Comparison of ENCODE assay signal across 13 cellular contexts in the genomic region with DNA sequence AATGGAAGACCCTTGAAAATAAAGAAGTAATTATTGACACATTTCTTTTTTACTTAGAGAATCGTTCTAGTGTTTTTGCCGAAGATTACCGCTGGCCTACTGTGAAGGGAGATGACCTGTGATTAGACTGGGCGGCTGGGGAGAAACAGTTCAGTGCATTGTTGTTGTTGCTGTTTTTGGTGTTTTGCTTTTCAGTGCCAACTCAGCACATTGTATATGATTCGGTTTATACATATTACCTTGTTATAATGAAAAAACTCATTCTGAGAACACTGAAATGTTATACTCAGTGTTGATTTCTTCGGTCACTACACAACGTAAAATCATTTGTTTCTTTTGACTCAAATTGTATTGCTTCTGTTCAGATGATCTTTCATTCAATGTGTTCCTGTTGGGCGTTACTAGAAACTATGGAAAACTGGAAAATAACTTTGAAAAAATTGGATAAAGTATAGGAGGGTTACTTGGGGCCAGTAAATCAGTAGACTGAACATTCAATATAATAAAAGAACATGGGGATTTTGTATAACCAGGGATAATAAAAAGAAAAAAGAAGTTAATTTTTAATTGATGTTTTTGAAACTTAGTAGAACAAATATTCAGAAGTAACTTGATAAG. TPM values are rescaled to one million over a fixed set of nuclear protein-coding genes. Genes with fewer than 3 reads are reported as not detected.
DNase-seq lines count a peak whose midpoint lies in the region; ATAC-seq, FAIRE-seq and TF ChIP-seq lines count a peak whose summit lies in the region.
"Had no signal": no experiment of that assay in that cellular context is flagged by ENCODE, and none has a peak within 500 bp of the region (broad histone marks: within the 10 kb centered on the region; RNA-seq: fewer than 3 reads in every experiment).

No MANE protein-coding gene starts in this region.

- BruUV-seq in OCI-LY7 (replicated peaks; lab: Mats Ljungman, UMichigan): no TSS peak

- peak overlapping the region; percentile 91 for H3K4me2 ChIP-seq in OCI-LY7 (ENCODE audit: low read length)

- H3K9ac ChIP-seq in endodermal cell (ENCODE audit: extremely low read depth, low read length, poor library complexity, severe bottlenecking): no peak overlapping the region

- H3K9me3 ChIP-seq in OCI-LY7 (ENCODE audit: low read length) (no peaks in the 10 kb centered on the region), endodermal cell (ENCODE audit: control insufficient read depth, low read length) (no peaks in the 10 kb centered on the region)
- H3K9me3 ChIP-seq: left lung had no signal

- peak overlapping the region; percentile 96 for H3K4me3 Mint-ChIP-seq in stimulated activated naive CD8-positive, alpha-beta T cell treated with anti-CD3 and anti-CD28 coated beads, Interleukin-15, Interleukin-2, amounts not matched to agents 100 ng/mL and 50 ng/mL, for 24 hours
- H3K4me3 Mint-ChIP-seq in endodermal cell: peak overlapping the region; percentile 94

- H3K36me3 ChIP-seq in OCI-LY7 (ENCODE audit: insufficient read depth, low read length): peaks cover 36% of the 10 kb centered on the region
- peaks cover 8% of the 10 kb centered on the region for H3K36me3 ChIP-seq in endodermal cell (ENCODE audit: control insufficient read depth, insufficient read depth, low read length)
- H3K36me3 ChIP-seq: left lung had no signal

- ATAC-seq in stimulated activated naive CD8-positive, alpha-beta T cell treated with anti-CD3 and anti-CD28 coated beads, Interleukin-15, Interleukin-2, amounts not matched to agents 100 U/mL and 50 U/mL, for 24 hours: no peak
- ATAC-seq: left lung had no signal

- peaks cover 32% of the 10 kb centered on the region for H4K20me1 ChIP-seq in OCI-LY7 (ENCODE audit: insufficient read depth, low read length)

- H3K4me1 Mint-ChIP-seq in stimulated activated naive CD8-positive, alpha-beta T cell treated with anti-CD3 and anti-CD28 coated beads, Interleukin-15, Interleukin-2, amounts not matched to agents 100 ng/mL and 50 ng/mL, for 24 hours (ENCODE audit: low read depth): peaks cover 79% of the 10 kb centered on the region
- peaks cover 51% of the 10 kb centered on the region for H3K4me1 Mint-ChIP-seq in endodermal cell

- H3K9me2 ChIP-seq in OCI-LY7 (ENCODE audit: insufficient read depth, low read length): no peaks in the 10 kb centered on the region

- H3K27me3 Mint-ChIP-seq in stimulated activated naive CD8-positive, alpha-beta T cell treated with anti-CD3 and anti-CD28 coated beads, Interleukin-15, Interleukin-2, amounts not matched to agents 100 ng/mL and 50 ng/mL, for 24 hours: no peaks in the 10 kb centered on the region
- no peaks in the 10 kb centered on the region for H3K27me3 Mint-ChIP-seq in endodermal cell (ENCODE audit: insufficient read depth)

- intact Hi-C loops in OCI-LY7 (cut with micrococcal nuclease; ENCODE audit: unreplicated experiment): loop anchor here (5.0 kb wide), 1 partner anchor 54 kb away; no protein-coding TSS in a partner anchor

- H3K4me1 ChIP-seq in OCI-LY7 (ENCODE audit: insufficient read depth, low read length, poor library complexity, severe bottlenecking) (peaks cover 61% of the 10 kb centered on the region), endodermal cell (ENCODE audit: control insufficient read depth, insufficient read depth, low read length) (peaks cover 7% of the 10 kb centered on the region)

- WGBS in endodermal cell (ENCODE audit: insufficient coverage in 1 of 2, insufficient read length in 1 of 2), 2 experiments: 86 to 90% methylated on average over 5 to 7 of the region's 8 CpGs

- H3K9me3 Mint-ChIP-seq in stimulated activated naive CD8-positive, alpha-beta T cell treated with anti-CD3 and anti-CD28 coated beads, Interleukin-15, Interleukin-2, amounts not matched to agents 100 ng/mL and 50 ng/mL, for 24 hours: no peaks in the 10 kb centered on the region
- H3K9me3 Mint-ChIP-seq in endodermal cell: no peaks in the 10 kb centered on the region

- no peak overlapping the region for H2AFZ ChIP-seq in OCI-LY7 (ENCODE audit: low read length)

- TF ChIP-seq CTCF in OCI-LY7 (conservative IDR thresholded peaks at IDR 0.05; ENCODE audit: low read length) (no peak), endodermal cell (conservative IDR thresholded peaks at IDR 0.05) (no peak), RWPE1 (conservative IDR thresholded peaks at IDR 0.05; ENCODE audit: low read depth) (no peak)

- CTCF ChIA-PET in OCI-LY7 (lab: Charles Lee; ENCODE audit: unreplicated experiment): no interaction called here
- CTCF ChIA-PET in RWPE1 (lab: Yijun Ruan, JAX): no interaction called here

- peaks cover 8% of the 10 kb centered on the region for H3K27me3 ChIP-seq in endodermal cell (ENCODE audit: control insufficient read depth, insufficient read depth, low read length, poor library complexity, severe bottlenecking)

- no peak for DNase-seq in stimulated activated naive CD8-positive, alpha-beta T cell treated with anti-CD3 and anti-CD28 coated beads, Interleukin-15, Interleukin-2, amounts not matched to agents 100 U/mL and 50 U/mL, for 24 hours
- DNase-seq in OCI-LY7 (ENCODE audit: low spot score): no peak
- no peak for DNase-seq in endodermal cell
- DNase-seq in NCI-H146 (lab: John Stamatoyannopoulos, UW): no peak
- DNase-seq in NCI-H2107 (lab: John Stamatoyannopoulos, UW): no peak
- no peak for DNase-seq in H54 (ENCODE audit: insufficient read length, low spot score)
- DNase-seq in RWPE1 (ENCODE audit: low spot score): no peak
- DNase-seq: amygdala, dorsolateral prefrontal cortex, left lung, NCI-H226, occipital lobe had no signal

- H3K27ac ChIP-seq in OCI-LY7 (ENCODE audit: low read depth, low read length, poor library complexity, severe bottlenecking) (no peak overlapping the region), endodermal cell (ENCODE audit: low read depth, low read length) (no peak overlapping the region), RWPE1 (no peak overlapping the region)
- H3K27ac ChIP-seq: dorsolateral prefrontal cortex had no signal

- H3K4me3 ChIP-seq in OCI-LY7 (ENCODE audit: low read depth, low read length, poor library complexity, severe bottlenecking) (peak overlapping the region; percentile 87), endodermal cell (ENCODE audit: low read length) (no peak overlapping the region)
- H3K4me3 ChIP-seq: dorsolateral prefrontal cortex, left lung had no signal

- POLR2A ChIA-PET in OCI-LY7 (lab: Charles Lee): no interaction called here
- POLR2A ChIA-PET in RWPE1 (lab: Yijun Ruan, JAX; ENCODE audit: low non-redundant PET): no interaction called here

- peaks cover 42% of the 10 kb centered on the region for H3K36me3 Mint-ChIP-seq in stimulated activated naive CD8-positive, alpha-beta T cell treated with anti-CD3 and anti-CD28 coated beads, Interleukin-15, Interleukin-2, amounts not matched to agents 100 ng/mL and 50 ng/mL, for 24 hours (ENCODE audit: low read depth)
- H3K36me3 Mint-ChIP-seq in endodermal cell (ENCODE audit: low read depth): peaks cover 26% of the 10 kb centered on the region

- peak overlapping the region; percentile 84 for H3K27ac Mint-ChIP-seq in stimulated activated naive CD8-positive, alpha-beta T cell treated with anti-CD3 and anti-CD28 coated beads, Interleukin-15, Interleukin-2, amounts not matched to agents 100 ng/mL and 50 ng/mL, for 24 hours
- H3K27ac Mint-ChIP-seq in endodermal cell: peak overlapping the region; percentile 22

- TF ChIP-seq POLR2A in H54 (IDR thresholded peaks at IDR 0.05; ENCODE audit: low read depth, low read length): no peak

- peaks cover 42% of the 10 kb centered on the region for H3K79me2 ChIP-seq in OCI-LY7 (ENCODE audit: insufficient read depth, low read depth, low read length)

- no peak for FAIRE-seq in H54 (lab: Jason Lieb, UNC)

RNA-seq across cellular contexts. Expression of a gene that starts 3.3 kb away (rescaled TPM):
- 22.9 and 25.4 TPM in 2 replicates for total RNA-seq in OCI-LY7 (2014; rRNA removed; shearing (Covaris generic))
- 21.1 and 23.3 TPM in 2 replicates for total RNA-seq in OCI-LY7 (2022)
- 100 to 1,000 TPM in 1 of 2 donors, 10 to 100 TPM in 1; 56.6 to 106 TPM for total RNA-seq in endodermal cell
- 17.2 TPM for polyA plus RNA-seq in endodermal cell (2013, experiment 1 of 2)
- polyA plus RNA-seq in endodermal cell (2013, experiment 2 of 2): 10.3 TPM
